14 cellular contexts compared by ENCODE assay signal in genomic region chr1:207938016-207938415, GRCh38. TPM values are rescaled to one million over a fixed set of nuclear protein-coding genes. Genes with fewer than 3 reads are reported as not detected.
DNase-seq lines count a peak whose midpoint lies in the region; ATAC-seq and TF ChIP-seq lines count a peak whose summit lies in the region.
"Had no signal": no experiment of that assay in that cellular context is flagged by ENCODE, and none has a peak within 500 bp of the region (broad histone marks: within the 10 kb centered on the region; RNA-seq: fewer than 3 reads in every experiment).

No MANE protein-coding gene starts in this region.

- POLR2A ChIA-PET in Panc1 (lab: Charles Lee) = no interaction called here

- H3K4me3 ChIP-seq in Panc1 (ENCODE audit: low read depth in 2 of 2, low read length in 2 of 2) = no peak overlapping the region
- H3K4me3 ChIP-seq: HAP-1, tibial artery had no signal

- CTCF ChIA-PET in Panc1 (lab: Charles Lee) = interaction anchor here (1.0 kb wide), 1 partner anchor 25 kb away, joined by 4 read pairs; no protein-coding TSS in a partner anchor

- no TSS peak for BruUV-seq in Panc1 (replicated peaks; lab: Mats Ljungman, UMichigan)

- intact Hi-C loops in Panc1 (cut with micrococcal nuclease; ENCODE audit: unreplicated experiment) = no loop called here

- ATAC-seq in Panc1 = peak; percentile 93

- no peak for TF ChIP-seq CTCF in Panc1 (IDR thresholded peaks at IDR 0.05)

- H3K27ac ChIP-seq in Panc1 (ENCODE audit: low read length) (no peak overlapping the region), epithelial cell of prostate (peak overlapping the region; percentile 9)

- in situ Hi-C loops in Panc1 (cut with HindIII; ENCODE audit: low pct_unique_long_range_greater_than_20kb, low sequenced_read_pairs) = no loop called here

- peaks cover 5% of the 10 kb centered on the region; the same call in 1 of the 2 replicates for H3K9me3 ChIP-seq in Panc1 (ENCODE audit: control insufficient read depth, insufficient read depth, low read depth, low read length)
- H3K9me3 ChIP-seq: HAP-1, tibial artery had no signal

- no peaks in the 10 kb centered on the region for H3K27me3 ChIP-seq in Panc1 (ENCODE audit: control insufficient read depth, insufficient read depth, low read length)
- H3K27me3 ChIP-seq: tibial artery had no signal

- H3K4me1 ChIP-seq in Panc1 (ENCODE audit: control insufficient read depth, insufficient read depth, low read length) = no peaks in the 10 kb centered on the region

- DNase-seq in NCI-H1092 treated with DMSO at 0.1 percent for 48 hours (lab: John Stamatoyannopoulos, UW) (peak; percentile 33), NCI-H1092 (lab: John Stamatoyannopoulos, UW) (no peak), Panc1 (ENCODE audit: low read depth, low spot score) (peak; percentile 85), epithelial cell of prostate (ENCODE audit: low read depth, low spot score) (peak; percentile 55), pulmonary artery endothelial cell (ENCODE audit: low read depth, low spot score) (peak; percentile 82), NCI-H82 treated with DMSO at 0.1 percent for 48 hours (lab: John Stamatoyannopoulos, UW; ENCODE audit: unreplicated experiment) (no peak), NCI-H128 (lab: John Stamatoyannopoulos, UW; ENCODE audit: unreplicated experiment) (no peak)
- DNase-seq in activated naive CD4-positive, alpha-beta T cell treated with Interleukin-2 at 50 U/mL for 16 hours = no peak
- DNase-seq: activated T-cell treated with anti-CD3 and anti-CD28 coated beads for 4 hours; NCI-H1930; nephron progenitor cell; stimulated activated CD4-positive, alpha-beta T cell treated with anti-CD3 and anti-CD28 coated beads, Interleukin-4, amount 100 ng/mL, for 4 hours; tibial artery had no signal

- H3K36me3 ChIP-seq in Panc1 (ENCODE audit: control insufficient read depth, insufficient read depth, low read length) = no peaks in the 10 kb centered on the region
- H3K36me3 ChIP-seq: HAP-1, tibial artery had no signal

RNA-seq across cellular contexts. Expression of gene CD34, which starts 27.1 kb away (rescaled TPM):
- total RNA-seq in Panc1 (2021; ENCODE audit: unreplicated experiment) (0.15 TPM), pulmonary artery endothelial cell (16.9 and 26.1 TPM in 2 replicates)
- polyA plus RNA-seq in Panc1 (2012; ENCODE audit: insufficient read length) = 0.29 TPM

Comparison
In these comparisons a context has a peak if more than half of its experiments do, and no peak if none do; other contexts are left out.
1. DNase-seq: peak in NCI-H1092 treated with DMSO at 0.1 percent for 48 hours (single experiment), Panc1 (single experiment), epithelial cell of prostate (single experiment) and pulmonary artery endothelial cell (single experiment); none in NCI-H1092 (single experiment), NCI-H82 treated with DMSO at 0.1 percent for 48 hours (single experiment), NCI-H128 (single experiment) and activated naive CD4-positive, alpha-beta T cell treated with Interleukin-2 at 50 U/mL for 16 hours (single experiment).
2. RNA of gene CD34, which starts 27.1 kb away (total RNA-seq): 16.9 to 26.1 TPM in pulmonary artery endothelial cell; 0.15 TPM in Panc1 (single experiment); every median in the first group is over 10 times any median in the second.